Comparison of ENCODE assay signal across 1 cellular context in genomic region chr7:50687096-50687495, GRCh38.
TF ChIP-seq lines count a peak whose summit lies in the region.

No MANE protein-coding gene starts in this region.

TF ChIP-seq in H1, 55 proteins besides CTCF, POLR2A, EP300 and RAD21 (continued from another document):
- no peak for TF ChIP-seq RNF2 (IDR thresholded peaks at IDR 0.05; ENCODE audit: borderline replicate concordance, low read depth, low read length, missing control alignments, poor library complexity, severe bottlenecking)
- TF ChIP-seq GABPA (IDR thresholded peaks at IDR 0.05; ENCODE audit: borderline replicate concordance, insufficient read depth, low read length), result no peak
- no peak for TF ChIP-seq RXRA (IDR thresholded peaks at IDR 0.05; ENCODE audit: insufficient read depth, low read depth, low read length)
- no peak for TF ChIP-seq SP1 (IDR thresholded peaks at IDR 0.05; ENCODE audit: low read depth, low read length)
